ENCODE assay signal across 8 cellular contexts in genomic region chr12:123660328-123660727, GRCh38. TPM values are rescaled to one million over a fixed set of nuclear protein-coding genes. Genes with fewer than 3 reads are reported as not detected.
DNase-seq lines count a peak whose midpoint lies in the region; ATAC-seq and TF ChIP-seq lines count a peak whose summit lies in the region.
"Had no signal": no experiment of that assay in that cellular context is flagged by ENCODE, and none has a peak within 500 bp of the region (broad histone marks: within the 10 kb centered on the region; RNA-seq: fewer than 3 reads in every experiment).

No MANE protein-coding gene starts in this region.

- H3K4me1 ChIP-seq in adipocyte (ENCODE audit: control insufficient read depth, insufficient read depth, low read length) (peaks cover 31% of the 10 kb centered on the region), stomach (no peaks in the 10 kb centered on the region)

- ATAC-seq in GM18909 (IDR thresholded peaks at IDR 0.05; ENCODE audit: poor library complexity, unreplicated experiment): no peak

- peak overlapping the region; percentile 83 for H3K9ac ChIP-seq in adipocyte (ENCODE audit: low read length)

- H3K27ac ChIP-seq in stomach: peak overlapping the region in 2 of 5 donors; percentile 22 to 27

- peak; percentile 68 for DNase-seq in GM04504 (ENCODE audit: low read depth)
- peak; percentile 95 for DNase-seq in adipocyte (ENCODE audit: low read depth)
- DNase-seq in non-pigmented ciliary epithelial cell (ENCODE audit: low read depth): peak; percentile 73
- no peak for DNase-seq in T-helper 2 cell
- no peak for DNase-seq in stomach
- DNase-seq: mesendoderm, NCI-H187 had no signal

- 76 to 87% (median 84%) methylated on average over 3 of the region's 3 CpGs for WGBS in stomach, 5 donors

- intact Hi-C loops in stomach (cut with DNase I; ENCODE audit: low total_unique reads): no loop called here

- no peak for TF ChIP-seq EP300 in stomach (IDR thresholded peaks at IDR 0.05)

- no peak for TF ChIP-seq CTCF in stomach (IDR thresholded peaks at IDR 0.05)

- H3K4me3 ChIP-seq in adipocyte (ENCODE audit: low read length) (peak overlapping the region; percentile 70), stomach (no peak overlapping the region)

- TF ChIP-seq POLR2A in stomach (IDR thresholded peaks at IDR 0.05): no peak

- H3K27me3 ChIP-seq in adipocyte (replicated peaks; ENCODE audit: control insufficient read depth, insufficient read depth, low read length) (no peaks in the 10 kb centered on the region), stomach (no peaks in the 10 kb centered on the region)

- H3K9me3 ChIP-seq in adipocyte (ENCODE audit: control insufficient read depth, low read length) (no peaks in the 10 kb centered on the region), stomach (no peaks in the 10 kb centered on the region)

- H3K36me3 ChIP-seq in adipocyte (ENCODE audit: control insufficient read depth, insufficient read depth, low read length, severe bottlenecking) (peaks cover 27% of the 10 kb centered on the region), stomach (peaks cover 6 to 80% (median 60%) of the 10 kb centered on the region in 4 donors)

RNA-seq across cellular contexts. Expression of gene TCTN2, which starts 10.6 kb away (rescaled TPM):
- total RNA-seq in stomach: 10 to 100 TPM in 3 of 5 donors, 1 to 10 TPM in 2; 1.2 to 24.1 (median 17.1) TPM
- 1 to 10 TPM; 2.1 to 2.8 (median 2.8) TPM for polyA plus RNA-seq in stomach

RNA-seq across cellular contexts. Expression of gene GTF2H3, which starts 26.7 kb away (rescaled TPM):
- total RNA-seq in stomach: 10 to 100 TPM in 1 of 5 donors, 1 to 10 TPM in 3, not detected in 1; 2.9 to 40.2 (median 6.1) TPM
- polyA plus RNA-seq in stomach: 10 to 100 TPM in 1 of 3 donors, 1 to 10 TPM in 2; 5.2 to 10.3 (median 7.8) TPM

RNA-seq across cellular contexts. Expression of gene EIF2B1, which starts 26.8 kb away (rescaled TPM):
- 100 to 1,000 TPM in 3 of 5 donors, 10 to 100 TPM in 2; 33.6 to 194 (median 123) TPM for total RNA-seq in stomach
- polyA plus RNA-seq in stomach: 10 to 100 TPM; 20.0 to 31.9 (median 29.1) TPM

RNA-seq across cellular contexts. Expression of gene ATP6V0A2, which starts 51.8 kb away (rescaled TPM):
- 10 to 100 TPM in 3 of 5 donors, 1 to 10 TPM in 2; 4.7 to 91.2 (median 46.5) TPM for total RNA-seq in stomach
- polyA plus RNA-seq in stomach: 1 to 10 TPM; 2.1 to 3.8 (median 3.3) TPM

RNA-seq across cellular contexts. Expression of gene DDX55, which starts 58.4 kb away (rescaled TPM):
- 10 to 100 TPM; 18.5 to 78.2 (median 20.4) TPM for total RNA-seq in stomach
- polyA plus RNA-seq in stomach: 10 to 100 TPM in 2 of 3 donors, 1 to 10 TPM in 1; 7.5 to 17.6 (median 10.9) TPM

Comparison
In these comparisons a context has a peak if more than half of its experiments do, and no peak if none do; other contexts are left out.
1. DNase-seq: peak in GM04504 (single experiment), adipocyte (single experiment) and non-pigmented ciliary epithelial cell (single experiment); none in T-helper 2 cell (0 of 5) and stomach (single experiment).